ENCODE assay signal across 23 cellular contexts in genomic region chr5:148202531-148203092, GRCh38. TPM values are rescaled to one million over a fixed set of nuclear protein-coding genes. Genes with fewer than 3 reads are reported as not detected.
DNase-seq lines count a peak whose midpoint lies in the region; ATAC-seq, FAIRE-seq and TF ChIP-seq lines count a peak whose summit lies in the region.
"Had no signal": no experiment of that assay in that cellular context is flagged by ENCODE, and none has a peak within 500 bp of the region (broad histone marks: within the 10 kb centered on the region; RNA-seq: fewer than 3 reads in every experiment).

TSS of gene SPINK6 (plus strand) at chr5:148203042. CDS start at chr5:148203097, 55 bp downstream.

- ATAC-seq in foreskin keratinocyte (peak; percentile 100), GM18861 (IDR thresholded peaks at IDR 0.05; ENCODE audit: unreplicated experiment) (no peak)
- ATAC-seq: GM23338, HCT116, Right ventricle myocardium inferior had no signal

- H3K27ac ChIP-seq in astrocyte (ENCODE audit: low read depth, low read length), result no peak within 1 kb of the TSS
- peak within 1 kb of the TSS; percentile 77 for H3K27ac ChIP-seq in foreskin keratinocyte
- H3K27ac ChIP-seq in smooth muscle cell (ENCODE audit: low read depth), result peak within 1 kb of the TSS; percentile 59
- no peak within 1 kb of the TSS for H3K27ac ChIP-seq in substantia nigra (ENCODE audit: low read depth, low read length, poor library complexity, severe bottlenecking)

- no peaks in the 10 kb centered on the region for H3K36me3 Mint-ChIP-seq in astrocyte (ENCODE audit: low read depth, unreplicated experiment)
- H3K36me3 Mint-ChIP-seq: CD14-positive monocyte had no signal

- H3K27me3 ChIP-seq in astrocyte (ENCODE audit: insufficient read depth, low read length), result no peaks in the 10 kb centered on the region
- H3K27me3 ChIP-seq in foreskin keratinocyte, result no peaks in the 10 kb centered on the region
- peaks cover 5% of the 10 kb centered on the region for H3K27me3 ChIP-seq in smooth muscle cell (ENCODE audit: low read depth)
- H3K27me3 ChIP-seq: MG63 had no signal

- FAIRE-seq in astrocyte (lab: Jason Lieb, UNC), result no peak
- FAIRE-seq: G401.6, HTR-8/SVneo had no signal

- H2AFZ ChIP-seq in astrocyte (ENCODE audit: low read depth, low read length) (no peak within 1 kb of the TSS), smooth muscle cell (ENCODE audit: low read depth) (no peak within 1 kb of the TSS)
- H2AFZ ChIP-seq: GM23338 had no signal

- no peaks in the 10 kb centered on the region for H4K20me1 ChIP-seq in astrocyte (ENCODE audit: insufficient read depth, low read length)
- no peaks in the 10 kb centered on the region for H4K20me1 ChIP-seq in smooth muscle cell (ENCODE audit: low read depth)

- peaks cover 5% of the 10 kb centered on the region for H3K4me1 Mint-ChIP-seq in astrocyte (ENCODE audit: low read depth, unreplicated experiment)

- whole genome bisulfite sequencing in smooth muscle cell (ENCODE audit: low lambda C conversion rate), result 78% methylated on average over 2 of the region's 2 CpGs

- H3K9me3 ChIP-seq in astrocyte (ENCODE audit: insufficient read depth, low read depth, low read length) (no peaks in the 10 kb centered on the region), smooth muscle cell (replicated peaks; ENCODE audit: low read depth) (no peaks in the 10 kb centered on the region)
- H3K9me3 ChIP-seq: MG63 had no signal

- no peaks in the 10 kb centered on the region for H3K9me3 Mint-ChIP-seq in astrocyte (ENCODE audit: unreplicated experiment)
- H3K9me3 Mint-ChIP-seq: CD14-positive monocyte, GM23338 had no signal

- H3K79me2 ChIP-seq in astrocyte (ENCODE audit: insufficient read depth, low read length), result no peaks in the 10 kb centered on the region
- no peaks in the 10 kb centered on the region for H3K79me2 ChIP-seq in smooth muscle cell (ENCODE audit: low read depth)

- DNase-seq in LoVo (ENCODE audit: low spot score) (peak; percentile 36), astrocyte (ENCODE audit: low read depth) (peak; percentile 39), foreskin keratinocyte (peak; percentile 92 to 97), smooth muscle cell (lab: John Stamatoyannopoulos, UW; ENCODE audit: unreplicated experiment) (no peak), substantia nigra (lab: John Stamatoyannopoulos, UW) (no peak), HT-29 (ENCODE audit: low spot score) (no peak), anterior cingulate cortex (lab: John Stamatoyannopoulos, UW) (no peak)
- DNase-seq: AML-193, DND-41, IMR-90, MG63, NCI-H1048, NCI-H1436 treated with DMSO at 0.1 percent for 48 hours, NCI-H2029, NCI-H526 had no signal

- H3K4me2 ChIP-seq in astrocyte (ENCODE audit: low read length) (no peak within 1 kb of the TSS), smooth muscle cell (no peak within 1 kb of the TSS)
- H3K4me2 ChIP-seq: GM23338 had no signal

- H3F3A ChIP-seq in smooth muscle cell (ENCODE audit: low read depth), result no peaks in the 10 kb centered on the region

- H3K4me3 Mint-ChIP-seq in astrocyte (ENCODE audit: unreplicated experiment), result no peak within 1 kb of the TSS
- H3K4me3 Mint-ChIP-seq: GM23338 had no signal

- TF ChIP-seq CTCF in astrocyte (IDR thresholded peaks at IDR 0.05; ENCODE audit: insufficient read depth, low read depth, low read length) (no peak), foreskin keratinocyte (conservative IDR thresholded peaks at IDR 0.05) (no peak), smooth muscle cell (IDR thresholded peaks at IDR 0.05; ENCODE audit: borderline replicate concordance, insufficient read depth, poor library complexity, severe bottlenecking) (no peak)

- H3K36me3 ChIP-seq in astrocyte (ENCODE audit: insufficient read depth, low read length), result no peaks in the 10 kb centered on the region
- H3K36me3 ChIP-seq in smooth muscle cell (ENCODE audit: low read depth), result no peaks in the 10 kb centered on the region
- H3K36me3 ChIP-seq: MG63 had no signal

- no peak within 1 kb of the TSS for H3K27ac Mint-ChIP-seq in astrocyte (ENCODE audit: unreplicated experiment)
- H3K27ac Mint-ChIP-seq: GM23338 had no signal

- H3K9ac ChIP-seq in astrocyte (ENCODE audit: low read length), result no peak within 1 kb of the TSS
- peak within 1 kb of the TSS; percentile 27 for H3K9ac ChIP-seq in smooth muscle cell (ENCODE audit: low read depth)

- no peaks in the 10 kb centered on the region for H3K27me3 Mint-ChIP-seq in astrocyte (ENCODE audit: low read depth, unreplicated experiment)

- H3K4me3 ChIP-seq in astrocyte (ENCODE audit: insufficient read depth, low read depth, low read length) (no peak within 1 kb of the TSS), smooth muscle cell (no peak within 1 kb of the TSS)
- H3K4me3 ChIP-seq: GM23338, MG63 had no signal

- H3K4me1 ChIP-seq in astrocyte (ENCODE audit: insufficient read depth, low read length), result no peaks in the 10 kb centered on the region
- no peaks in the 10 kb centered on the region for H3K4me1 ChIP-seq in foreskin keratinocyte
- H3K4me1 ChIP-seq in smooth muscle cell (ENCODE audit: low read depth), result no peaks in the 10 kb centered on the region

RNA-seq across cellular contexts. Expression of gene SPINK6, which starts in this region (rescaled TPM):
- not detected in 2 replicates for total RNA-seq in astrocyte
- 0.61 and 1.1 TPM in 2 replicates for total RNA-seq in foreskin keratinocyte
- polyA plus RNA-seq in foreskin keratinocyte, result 1.8 and 2.5 TPM in 2 replicates
- total RNA-seq in smooth muscle cell, result 102 and 218 TPM in 2 replicates
- 112 and 193 TPM in 2 replicates for polyA plus RNA-seq in smooth muscle cell
- total RNA-seq in HT-29 (2014; rRNA removed; shearing (Covaris generic)), result not detected in 2 replicates
- total RNA-seq: GM23338, IMR-90, Right ventricle myocardium inferior, SK-MEL-5 had no signal
- polyA plus RNA-seq: CD14-positive monocyte, IMR-90 had no signal

Comparison
In these comparisons a context has a peak if more than half of its experiments do, and no peak if none do; other contexts are left out.
1. RNA of gene SPINK6 (total RNA-seq): 102 to 218 TPM in smooth muscle cell; 0.61 to 1.1 TPM in foreskin keratinocyte, not detected in astrocyte and not detected in HT-29; every median in the first group is over 10 times any median in the second.
2. RNA of gene SPINK6 (polyA plus RNA-seq): 112 to 193 TPM in smooth muscle cell; 1.8 to 2.5 TPM in foreskin keratinocyte; every median in the first group is over 10 times any median in the second.
3. Peak in DNase-seq in astrocyte; RNA of the gene not detected or under 1 TPM.
4. DNase-seq: peak in LoVo (single experiment) and foreskin keratinocyte (2 of 2); none in smooth muscle cell (single experiment), substantia nigra (0 of 49), HT-29 (single experiment) and anterior cingulate cortex (0 of 58).
5. H3K27ac ChIP-seq: peak in foreskin keratinocyte (single experiment) and smooth muscle cell (single experiment); none in astrocyte (single experiment) and substantia nigra (single experiment).